ENCODE assay signal across 2 cellular contexts in the genomic region with DNA sequence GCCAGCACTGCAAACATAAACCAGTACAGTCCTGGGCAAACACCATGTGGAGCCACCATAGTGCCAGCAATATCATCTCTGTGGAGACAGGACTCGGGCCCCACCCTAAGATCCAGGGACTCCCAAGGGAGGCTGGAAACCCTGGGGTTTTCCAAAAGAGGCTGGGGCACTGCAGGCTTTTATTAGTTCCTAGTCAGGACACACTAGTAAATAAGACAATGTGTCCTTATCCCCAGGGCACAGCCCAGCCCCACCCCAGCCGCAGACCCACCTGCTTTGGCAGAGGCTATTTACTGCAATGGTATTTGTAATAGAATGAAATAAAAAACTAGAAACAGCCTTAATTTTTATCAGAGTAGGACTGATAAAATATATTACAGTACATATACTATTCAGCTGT.
TF ChIP-seq lines count a peak whose summit lies in the region.

No MANE protein-coding gene starts in this region.

TF ChIP-seq in GM23338, 12 proteins besides CTCF, POLR2A, EP300 and RAD21:
- TF ChIP-seq CREB1 (CRISPR knock-in tag; IDR thresholded peaks at IDR 0.05; ENCODE audit: low read depth) (no peak), ZNF114 (CRISPR knock-in tag; IDR thresholded peaks at IDR 0.05) (no peak), EZH2 (IDR thresholded peaks at IDR 0.05; ENCODE audit: low read depth, unreplicated experiment) (no peak), EZH2phosphoT487 (IDR thresholded peaks at IDR 0.05; ENCODE audit: unreplicated experiment) (no peak), NANOG (IDR thresholded peaks at IDR 0.05; ENCODE audit: borderline replicate concordance) (no peak), POLR2AphosphoS5 (IDR thresholded peaks at IDR 0.05; ENCODE audit: low read depth) (no peak), ZNF331 (CRISPR knock-in tag; IDR thresholded peaks at IDR 0.05; ENCODE audit: low read depth) (no peak)
- TF ChIP-seq, protein P1, sequence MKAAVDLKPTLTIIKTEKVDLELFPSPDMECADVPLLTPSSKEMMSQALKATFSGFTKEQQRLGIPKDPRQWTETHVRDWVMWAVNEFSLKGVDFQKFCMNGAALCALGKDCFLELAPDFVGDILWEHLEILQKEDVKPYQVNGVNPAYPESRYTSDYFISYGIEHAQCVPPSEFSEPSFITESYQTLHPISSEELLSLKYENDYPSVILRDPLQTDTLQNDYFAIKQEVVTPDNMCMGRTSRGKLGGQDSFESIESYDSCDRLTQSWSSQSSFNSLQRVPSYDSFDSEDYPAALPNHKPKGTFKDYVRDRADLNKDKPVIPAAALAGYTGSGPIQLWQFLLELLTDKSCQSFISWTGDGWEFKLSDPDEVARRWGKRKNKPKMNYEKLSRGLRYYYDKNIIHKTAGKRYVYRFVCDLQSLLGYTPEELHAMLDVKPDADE (IDR thresholded peaks at IDR 0.05), result no peak
- TF ChIP-seq, protein P2, sequence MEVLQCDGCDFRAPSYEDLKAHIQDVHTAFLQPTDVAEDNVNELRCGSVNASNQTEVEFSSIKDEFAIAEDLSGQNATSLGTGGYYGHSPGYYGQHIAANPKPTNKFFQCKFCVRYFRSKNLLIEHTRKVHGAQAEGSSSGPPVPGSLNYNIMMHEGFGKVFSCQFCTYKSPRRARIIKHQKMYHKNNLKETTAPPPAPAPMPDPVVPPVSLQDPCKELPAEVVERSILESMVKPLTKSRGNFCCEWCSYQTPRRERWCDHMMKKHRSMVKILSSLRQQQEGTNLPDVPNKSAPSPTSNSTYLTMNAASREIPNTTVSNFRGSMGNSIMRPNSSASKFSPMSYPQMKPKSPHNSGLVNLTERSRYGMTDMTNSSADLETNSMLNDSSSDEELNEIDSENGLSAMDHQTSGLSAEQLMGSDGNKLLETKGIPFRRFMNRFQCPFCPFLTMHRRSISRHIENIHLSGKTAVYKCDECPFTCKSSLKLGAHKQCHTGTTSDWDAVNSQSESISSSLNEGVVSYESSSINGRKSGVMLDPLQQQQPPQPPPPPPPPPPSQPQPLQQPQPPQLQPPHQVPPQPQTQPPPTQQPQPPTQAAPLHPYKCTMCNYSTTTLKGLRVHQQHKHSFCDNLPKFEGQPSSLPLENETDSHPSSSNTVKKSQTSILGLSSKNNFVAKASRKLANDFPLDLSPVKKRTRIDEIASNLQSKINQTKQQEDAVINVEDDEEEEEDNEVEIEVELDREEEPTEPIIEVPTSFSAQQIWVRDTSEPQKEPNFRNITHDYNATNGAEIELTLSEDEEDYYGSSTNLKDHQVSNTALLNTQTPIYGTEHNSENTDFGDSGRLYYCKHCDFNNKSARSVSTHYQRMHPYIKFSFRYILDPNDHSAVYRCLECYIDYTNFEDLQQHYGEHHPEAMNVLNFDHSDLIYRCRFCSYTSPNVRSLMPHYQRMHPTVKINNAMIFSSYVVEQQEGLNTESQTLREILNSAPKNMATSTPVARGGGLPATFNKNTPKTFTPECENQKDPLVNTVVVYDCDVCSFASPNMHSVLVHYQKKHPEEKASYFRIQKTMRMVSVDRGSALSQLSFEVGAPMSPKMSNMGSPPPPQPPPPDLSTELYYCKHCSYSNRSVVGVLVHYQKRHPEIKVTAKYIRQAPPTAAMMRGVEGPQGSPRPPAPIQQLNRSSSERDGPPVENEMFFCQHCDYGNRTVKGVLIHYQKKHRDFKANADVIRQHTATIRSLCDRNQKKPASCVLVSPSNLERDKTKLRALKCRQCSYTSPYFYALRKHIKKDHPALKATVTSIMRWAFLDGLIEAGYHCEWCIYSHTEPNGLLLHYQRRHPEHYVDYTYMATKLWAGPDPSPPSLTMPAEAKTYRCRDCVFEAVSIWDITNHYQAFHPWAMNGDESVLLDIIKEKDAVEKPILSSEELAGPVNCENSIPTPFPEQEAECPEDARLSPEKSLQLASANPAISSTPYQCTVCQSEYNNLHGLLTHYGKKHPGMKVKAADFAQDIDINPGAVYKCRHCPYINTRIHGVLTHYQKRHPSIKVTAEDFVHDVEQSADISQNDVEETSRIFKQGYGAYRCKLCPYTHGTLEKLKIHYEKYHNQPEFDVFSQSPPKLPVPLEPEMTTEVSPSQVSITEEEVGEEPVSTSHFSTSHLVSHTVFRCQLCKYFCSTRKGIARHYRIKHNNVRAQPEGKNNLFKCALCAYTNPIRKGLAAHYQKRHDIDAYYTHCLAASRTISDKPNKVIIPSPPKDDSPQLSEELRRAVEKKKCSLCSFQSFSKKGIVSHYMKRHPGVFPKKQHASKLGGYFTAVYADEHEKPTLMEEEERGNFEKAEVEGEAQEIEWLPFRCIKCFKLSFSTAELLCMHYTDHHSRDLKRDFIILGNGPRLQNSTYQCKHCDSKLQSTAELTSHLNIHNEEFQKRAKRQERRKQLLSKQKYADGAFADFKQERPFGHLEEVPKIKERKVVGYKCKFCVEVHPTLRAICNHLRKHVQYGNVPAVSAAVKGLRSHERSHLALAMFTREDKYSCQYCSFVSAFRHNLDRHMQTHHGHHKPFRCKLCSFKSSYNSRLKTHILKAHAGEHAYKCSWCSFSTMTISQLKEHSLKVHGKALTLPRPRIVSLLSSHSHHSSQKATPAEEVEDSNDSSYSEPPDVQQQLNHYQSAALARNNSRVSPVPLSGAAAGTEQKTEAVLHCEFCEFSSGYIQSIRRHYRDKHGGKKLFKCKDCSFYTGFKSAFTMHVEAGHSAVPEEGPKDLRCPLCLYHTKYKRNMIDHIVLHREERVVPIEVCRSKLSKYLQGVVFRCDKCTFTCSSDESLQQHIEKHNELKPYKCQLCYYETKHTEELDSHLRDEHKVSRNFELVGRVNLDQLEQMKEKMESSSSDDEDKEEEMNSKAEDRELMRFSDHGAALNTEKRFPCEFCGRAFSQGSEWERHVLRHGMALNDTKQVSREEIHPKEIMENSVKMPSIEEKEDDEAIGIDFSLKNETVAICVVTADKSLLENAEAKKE (CRISPR knock-in tag; IDR thresholded peaks at IDR 0.05), result no peak
- TF ChIP-seq, protein P3, sequence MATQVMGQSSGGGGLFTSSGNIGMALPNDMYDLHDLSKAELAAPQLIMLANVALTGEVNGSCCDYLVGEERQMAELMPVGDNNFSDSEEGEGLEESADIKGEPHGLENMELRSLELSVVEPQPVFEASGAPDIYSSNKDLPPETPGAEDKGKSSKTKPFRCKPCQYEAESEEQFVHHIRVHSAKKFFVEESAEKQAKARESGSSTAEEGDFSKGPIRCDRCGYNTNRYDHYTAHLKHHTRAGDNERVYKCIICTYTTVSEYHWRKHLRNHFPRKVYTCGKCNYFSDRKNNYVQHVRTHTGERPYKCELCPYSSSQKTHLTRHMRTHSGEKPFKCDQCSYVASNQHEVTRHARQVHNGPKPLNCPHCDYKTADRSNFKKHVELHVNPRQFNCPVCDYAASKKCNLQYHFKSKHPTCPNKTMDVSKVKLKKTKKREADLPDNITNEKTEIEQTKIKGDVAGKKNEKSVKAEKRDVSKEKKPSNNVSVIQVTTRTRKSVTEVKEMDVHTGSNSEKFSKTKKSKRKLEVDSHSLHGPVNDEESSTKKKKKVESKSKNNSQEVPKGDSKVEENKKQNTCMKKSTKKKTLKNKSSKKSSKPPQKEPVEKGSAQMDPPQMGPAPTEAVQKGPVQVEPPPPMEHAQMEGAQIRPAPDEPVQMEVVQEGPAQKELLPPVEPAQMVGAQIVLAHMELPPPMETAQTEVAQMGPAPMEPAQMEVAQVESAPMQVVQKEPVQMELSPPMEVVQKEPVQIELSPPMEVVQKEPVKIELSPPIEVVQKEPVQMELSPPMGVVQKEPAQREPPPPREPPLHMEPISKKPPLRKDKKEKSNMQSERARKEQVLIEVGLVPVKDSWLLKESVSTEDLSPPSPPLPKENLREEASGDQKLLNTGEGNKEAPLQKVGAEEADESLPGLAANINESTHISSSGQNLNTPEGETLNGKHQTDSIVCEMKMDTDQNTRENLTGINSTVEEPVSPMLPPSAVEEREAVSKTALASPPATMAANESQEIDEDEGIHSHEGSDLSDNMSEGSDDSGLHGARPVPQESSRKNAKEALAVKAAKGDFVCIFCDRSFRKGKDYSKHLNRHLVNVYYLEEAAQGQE (IDR thresholded peaks at IDR 0.05; ENCODE audit: unreplicated experiment), result no peak

TF ChIP-seq in SK-N-SH, 30 proteins besides CTCF, POLR2A, EP300 and RAD21:
- TF ChIP-seq NRF1 (IDR thresholded peaks at IDR 0.05; ENCODE audit: low read depth, low read length), result no peak
- no peak for TF ChIP-seq SIN3A (IDR thresholded peaks at IDR 0.05; ENCODE audit: borderline replicate concordance, low read depth, low read length)
- no peak for TF ChIP-seq JUND (IDR thresholded peaks at IDR 0.05)
- no peak for TF ChIP-seq YY1 (IDR thresholded peaks at IDR 0.05; ENCODE audit: low read depth)
- TF ChIP-seq, protein P4, sequence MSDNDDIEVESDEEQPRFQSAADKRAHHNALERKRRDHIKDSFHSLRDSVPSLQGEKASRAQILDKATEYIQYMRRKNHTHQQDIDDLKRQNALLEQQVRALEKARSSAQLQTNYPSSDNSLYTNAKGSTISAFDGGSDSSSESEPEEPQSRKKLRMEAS (IDR thresholded peaks at IDR 0.05; ENCODE audit: low read depth), result no peak
- no peak for TF ChIP-seq NFIC (IDR thresholded peaks at IDR 0.05; ENCODE audit: borderline replicate concordance)
- TF ChIP-seq ELF1 (IDR thresholded peaks at IDR 0.05), result no peak
